In genomic region chr20:25676164-25676809, GRCh38 we compare ENCODE assay signal across 10 cellular contexts. TPM values are rescaled to one million over a fixed set of nuclear protein-coding genes. Genes with fewer than 3 reads are reported as not detected.
DNase-seq lines count a peak whose midpoint lies in the region; ATAC-seq and TF ChIP-seq lines count a peak whose summit lies in the region.
"Had no signal": no experiment of that assay in that cellular context is flagged by ENCODE, and none has a peak within 500 bp of the region (broad histone marks: within the 10 kb centered on the region; RNA-seq: fewer than 3 reads in every experiment).

No MANE protein-coding gene starts in this region.

- no peak overlapping the region for H2BK120ac ChIP-seq in trophoblast cell (ENCODE audit: insufficient read depth, low read length, poor library complexity)

- no peak overlapping the region for H3K4ac ChIP-seq in trophoblast cell (ENCODE audit: low read depth, low read length)

- H3K36me3 ChIP-seq in brain microvascular endothelial cell (replicated peaks): peaks cover 47% of the 10 kb centered on the region
- peaks cover 15 to 39% of the 10 kb centered on the region in 2 experiments for H3K36me3 ChIP-seq in trophoblast cell (ENCODE audit: control insufficient read depth in 1 of 2, insufficient read depth in 2 of 2, low read length in 2 of 2)
- H3K36me3 ChIP-seq in SJCRH30: peaks cover 53% of the 10 kb centered on the region
- H3K36me3 ChIP-seq in aorta (ENCODE audit: control insufficient read depth in 1 of 2, insufficient read depth in 2 of 2, low read length in 1 of 2): peaks cover 21 to 25% of the 10 kb centered on the region in 2 donors

- intact Hi-C loops in aorta (cut with DNase I): loop anchor here in 1 of 2 donors (10.0 kb wide), 1 partner anchor 61 kb away; no protein-coding TSS in a partner anchor

- H4K91ac ChIP-seq in trophoblast cell (ENCODE audit: low read depth, low read length): no peak overlapping the region

- in situ Hi-C loops in brain microvascular endothelial cell (cut with HindIII; ENCODE audit: low pct_ligation_motif_present, low sequenced_read_pairs): no loop called here

- H3K27ac ChIP-seq in brain microvascular endothelial cell: no peak overlapping the region
- no peak overlapping the region for H3K27ac ChIP-seq in trophoblast cell (ENCODE audit: low read depth, low read length)
- no peak overlapping the region for H3K27ac ChIP-seq in SJCRH30
- H3K27ac ChIP-seq in aorta (ENCODE audit: low read depth in 1 of 2, low read length in 2 of 2): no peak overlapping the region

- H3K79me2 ChIP-seq in trophoblast cell (ENCODE audit: control insufficient read depth, insufficient read depth, low read length, poor library complexity): no peaks in the 10 kb centered on the region

- H3K79me1 ChIP-seq in trophoblast cell (ENCODE audit: low read length): no peaks in the 10 kb centered on the region

- WGBS in trophoblast cell (ENCODE audit: extremely low coverage, insufficient coverage, insufficient read length): no CpG with 5 or more reads among the region's 10 CpGs
- 96 to 98% methylated on average over 10 of the region's 10 CpGs for WGBS in aorta, 2 donors

- no peak overlapping the region for H2BK12ac ChIP-seq in trophoblast cell (ENCODE audit: low read length)

- no peak overlapping the region for H4K8ac ChIP-seq in trophoblast cell (ENCODE audit: low read depth, low read length)

- H3K4me1 ChIP-seq in trophoblast cell (ENCODE audit: control insufficient read depth in 1 of 2, insufficient read depth in 2 of 2, low read length in 2 of 2): no peaks in the 10 kb centered on the region
- H3K4me1 ChIP-seq in SJCRH30: no peaks in the 10 kb centered on the region
- no peaks in the 10 kb centered on the region for H3K4me1 ChIP-seq in aorta (ENCODE audit: control insufficient read depth in 1 of 2, insufficient read depth in 2 of 2, low read length in 2 of 2)

- H3K9me3 ChIP-seq in trophoblast cell (ENCODE audit: insufficient read depth, low read depth, low read length) (no peaks in the 10 kb centered on the region), SJCRH30 (replicated peaks) (no peaks in the 10 kb centered on the region), aorta (ENCODE audit: control insufficient read depth, low read length) (peaks cover 1% of the 10 kb centered on the region)

- H3K4me3 ChIP-seq in brain microvascular endothelial cell (ENCODE audit: low read depth, low read length): no peak overlapping the region
- no peak overlapping the region for H3K4me3 ChIP-seq in trophoblast cell (ENCODE audit: low read depth, low read length)
- no peak overlapping the region for H3K4me3 ChIP-seq in SJCRH30
- no peak overlapping the region for H3K4me3 ChIP-seq in aorta (ENCODE audit: low read length in 2 of 2)

- no peak for TF ChIP-seq CTCF in brain microvascular endothelial cell (IDR thresholded peaks at IDR 0.05; ENCODE audit: low read depth, low read length, missing control alignments)

- H3K18ac ChIP-seq in trophoblast cell (ENCODE audit: low read length): no peak overlapping the region

- H2AK5ac ChIP-seq in trophoblast cell (ENCODE audit: low read length): no peak overlapping the region

- no peak overlapping the region for H3K23ac ChIP-seq in trophoblast cell (ENCODE audit: low read length)

- peak; percentile 88 for ATAC-seq in GM18519 (IDR thresholded peaks at IDR 0.05; ENCODE audit: low FRiP score, unreplicated experiment)
- peak; percentile 49 for ATAC-seq in HG03378 (IDR thresholded peaks at IDR 0.05; ENCODE audit: unreplicated experiment)
- no peak for ATAC-seq in aorta (ENCODE audit: low FRiP score)
- ATAC-seq in GM19023 (IDR thresholded peaks at IDR 0.05; ENCODE audit: unreplicated experiment): no peak

- H2AFZ ChIP-seq in trophoblast cell (ENCODE audit: insufficient read depth, low read length, poor library complexity): no peak overlapping the region

- H2BK5ac ChIP-seq in trophoblast cell (ENCODE audit: low read depth, low read length, poor library complexity): no peak overlapping the region

- H3K9ac ChIP-seq in trophoblast cell (ENCODE audit: low read length): no peak overlapping the region

- H3K27me3 ChIP-seq in brain microvascular endothelial cell (replicated peaks) (no peaks in the 10 kb centered on the region), trophoblast cell (ENCODE audit: insufficient read depth, low read length) (no peaks in the 10 kb centered on the region), SJCRH30 (no peaks in the 10 kb centered on the region), aorta (ENCODE audit: control insufficient read depth in 1 of 2, insufficient read depth in 2 of 2, low read length in 1 of 2) (no peaks in the 10 kb centered on the region)

- no peak overlapping the region for H3K14ac ChIP-seq in trophoblast cell (ENCODE audit: low read length)

- DNase-seq in brain microvascular endothelial cell (peak; percentile 46), trophoblast cell (peak; percentile 33 to 69), SJCRH30 (no peak), aorta (no peak)
- DNase-seq: DND-41; NCI-H1694; stimulated activated CD4-positive, alpha-beta T cell treated with anti-CD3 and anti-CD28 coated beads, Interleukin-15, amount 100 ng/mL, for 24 hours had no signal

- no peak overlapping the region for H4K12ac ChIP-seq in trophoblast cell (ENCODE audit: low read depth, low read length)

- H3K4me2 ChIP-seq in trophoblast cell (ENCODE audit: low read length): no peak overlapping the region

RNA-seq across cellular contexts. Expression of gene ZNF337, which starts 20.4 kb away (rescaled TPM):
- polyA plus RNA-seq in trophoblast cell (2013): 4.6 and 5.1 TPM in 2 replicates
- total RNA-seq in SJCRH30 (2014; rRNA removed; shearing (Covaris generic)): 15.0 and 16.6 TPM in 2 replicates
- 10 to 100 TPM; 15.0 to 22.8 TPM for total RNA-seq in aorta
- 10 to 100 TPM in 1 of 2 donors, 1 to 10 TPM in 1; 2.4 to 20.4 TPM for polyA plus RNA-seq in aorta

RNA-seq across cellular contexts. Expression of gene NANP, which starts 52.5 kb away (rescaled TPM):
- 3.7 and 4.0 TPM in 2 replicates for polyA plus RNA-seq in trophoblast cell (2013)
- total RNA-seq in SJCRH30 (2014; rRNA removed; shearing (Covaris generic)): 15.4 and 16.2 TPM in 2 replicates
- total RNA-seq in aorta: 1 to 10 TPM; 5.0 to 5.6 TPM
- 1 to 10 TPM; 1.6 to 1.9 TPM for polyA plus RNA-seq in aorta

Comparison
In these comparisons a context has a peak if more than half of its experiments do, and no peak if none do; other contexts are left out.
1. ATAC-seq: peak in GM18519 (single experiment) and HG03378 (single experiment); none in aorta (single experiment) and GM19023 (single experiment).
2. DNase-seq: peak in brain microvascular endothelial cell (single experiment) and trophoblast cell (2 of 2); none in SJCRH30 (0 of 2) and aorta (0 of 2).